In genomic region chr18:60549338-60549960, GRCh38 we compare ENCODE assay signal across 8 cellular contexts.
DNase-seq lines count a peak whose midpoint lies in the region; ATAC-seq and TF ChIP-seq lines count a peak whose summit lies in the region.

No MANE protein-coding gene starts in this region.

- no peak overlapping the region for H3K27ac Mint-ChIP-seq in activated T-cell treated with anti-CD3 and anti-CD28 coated beads, Interleukin-2, amount 50 U/mL, for 72 hours
- no peak overlapping the region for H3K27ac Mint-ChIP-seq in activated CD8-positive, alpha-beta T cell treated with anti-CD3 and anti-CD28 coated beads, Interleukin-2, amount 10 ng/mL, durations not matched to agents 7 days and 5 days

- H3K27me3 ChIP-seq in iPS DF 6.9 (ENCODE audit: control insufficient read depth, insufficient read depth, low read length) (no peaks in the 10 kb centered on the region), tibial artery (no peaks in the 10 kb centered on the region)

- ATAC-seq in activated T-cell treated with anti-CD3 and anti-CD28 coated beads, Interleukin-2, amount 50 U/mL, for 72 hours (replicated peaks in 1 of 2), result no peak
- ATAC-seq in activated T-cell treated with anti-CD3 and anti-CD28 coated beads, Interleukin-2, amount 50 U/mL, for 4 hours, result no peak
- ATAC-seq in HG03103 (IDR thresholded peaks at IDR 0.05; ENCODE audit: low read depth, unreplicated experiment) (peak; percentile 73), HG02981 (IDR thresholded peaks at IDR 0.05; ENCODE audit: unreplicated experiment) (no peak)
- ATAC-seq in activated CD8-positive, alpha-beta T cell treated with anti-CD3 and anti-CD28 coated beads, Interleukin-2, amount 10 ng/mL, durations not matched to agents 7 days and 5 days, result no peak

- DNase-seq in activated T-cell treated with anti-CD3 and anti-CD28 coated beads, Interleukin-2, amount 50 U/mL, for 72 hours, result peak; percentile 3 to 4
- DNase-seq in activated T-cell treated with anti-CD3 and anti-CD28 coated beads, Interleukin-2, amount 50 U/mL, for 4 hours, result no peak
- DNase-seq in NCI-H2196 treated with DMSO at 0.1 percent for 48 hours (lab: John Stamatoyannopoulos, UW; ENCODE audit: unreplicated experiment) (peak; percentile 60), iPS DF 6.9 (ENCODE audit: low read depth, low spot score) (peak; percentile 18), tibial artery (no peak)
- peak; percentile 24 for DNase-seq in activated CD8-positive, alpha-beta T cell treated with anti-CD3 and anti-CD28 coated beads, Interleukin-2, amount 10 ng/mL, durations not matched to agents 7 days and 5 days

- H3K9me3 ChIP-seq in iPS DF 6.9 (ENCODE audit: control insufficient read depth, insufficient read depth, low read length) (no peaks in the 10 kb centered on the region), tibial artery (peaks cover 0 to 6% (median 0%) of the 10 kb centered on the region in 3 donors)

- no peaks in the 10 kb centered on the region for H3K27me3 Mint-ChIP-seq in activated T-cell treated with anti-CD3 and anti-CD28 coated beads, Interleukin-2, amount 50 U/mL, for 72 hours (ENCODE audit: low read depth)
- H3K27me3 Mint-ChIP-seq in activated T-cell treated with anti-CD3 and anti-CD28 coated beads, Interleukin-2, amount 50 U/mL, for 4 hours (ENCODE audit: low read depth), result no peaks in the 10 kb centered on the region
- no peaks in the 10 kb centered on the region for H3K27me3 Mint-ChIP-seq in activated CD8-positive, alpha-beta T cell treated with anti-CD3 and anti-CD28 coated beads, Interleukin-2, amount 10 ng/mL, durations not matched to agents 7 days and 5 days (ENCODE audit: low read depth)

- H3K4me3 ChIP-seq in iPS DF 6.9 (ENCODE audit: low read length) (no peak overlapping the region), tibial artery (no peak overlapping the region)

- H3K27ac ChIP-seq in iPS DF 6.9 (ENCODE audit: low read length) (no peak overlapping the region), tibial artery (no peak overlapping the region)

- POLR2A ChIA-PET in activated CD8-positive, alpha-beta T cell treated with anti-CD3 and anti-CD28 coated beads, Interleukin-2, amount 10 ng/mL, durations not matched to agents 7 days and 5 days (lab: Charles Lee), result no interaction called here

- H3K36me3 ChIP-seq in iPS DF 6.9 (ENCODE audit: control insufficient read depth, insufficient read depth, low read length) (no peaks in the 10 kb centered on the region; the same call in 1 of the 2 replicates), tibial artery (no peaks in the 10 kb centered on the region)

- H3K4me1 ChIP-seq in iPS DF 6.9 (ENCODE audit: control insufficient read depth, insufficient read depth, low read length) (no peaks in the 10 kb centered on the region), tibial artery (no peaks in the 10 kb centered on the region)

- H3K4me3 Mint-ChIP-seq in activated T-cell treated with anti-CD3 and anti-CD28 coated beads, Interleukin-2, amount 50 U/mL, for 72 hours, result no peak overlapping the region
- H3K4me3 Mint-ChIP-seq in activated T-cell treated with anti-CD3 and anti-CD28 coated beads, Interleukin-2, amount 50 U/mL, for 4 hours, result no peak overlapping the region
- no peak overlapping the region for H3K4me3 Mint-ChIP-seq in activated CD8-positive, alpha-beta T cell treated with anti-CD3 and anti-CD28 coated beads, Interleukin-2, amount 10 ng/mL, durations not matched to agents 7 days and 5 days

- WGBS in iPS DF 6.9 (ENCODE audit: insufficient coverage, insufficient read length), result no CpG with 5 or more reads among the region's 2 CpGs

- intact Hi-C loops in tibial artery (cut with DNase I; ENCODE audit: low total_unique reads), result no loop called here

- CTCF ChIA-PET in activated CD8-positive, alpha-beta T cell treated with anti-CD3 and anti-CD28 coated beads, Interleukin-2, amount 10 ng/mL, durations not matched to agents 7 days and 5 days (lab: Charles Lee), result interaction anchor here (0.6 to 1.9 kb wide), 6 partner anchors 12 to 562 kb away, joined by 3 to 7 read pairs (median 3); no protein-coding TSS in a partner anchor

- peak; percentile 37 to 44 for TF ChIP-seq CTCF in tibial artery (IDR thresholded peaks at IDR 0.05)

- H3K4me1 Mint-ChIP-seq in activated T-cell treated with anti-CD3 and anti-CD28 coated beads, Interleukin-2, amount 50 U/mL, for 72 hours (ENCODE audit: low read depth), result no peaks in the 10 kb centered on the region
- H3K4me1 Mint-ChIP-seq in activated T-cell treated with anti-CD3 and anti-CD28 coated beads, Interleukin-2, amount 50 U/mL, for 4 hours (ENCODE audit: low read depth), result no peaks in the 10 kb centered on the region
- no peaks in the 10 kb centered on the region for H3K4me1 Mint-ChIP-seq in activated CD8-positive, alpha-beta T cell treated with anti-CD3 and anti-CD28 coated beads, Interleukin-2, amount 10 ng/mL, durations not matched to agents 7 days and 5 days (ENCODE audit: low read depth)

- no peaks in the 10 kb centered on the region for H3K9me3 Mint-ChIP-seq in activated T-cell treated with anti-CD3 and anti-CD28 coated beads, Interleukin-2, amount 50 U/mL, for 72 hours
- no peaks in the 10 kb centered on the region for H3K9me3 Mint-ChIP-seq in activated T-cell treated with anti-CD3 and anti-CD28 coated beads, Interleukin-2, amount 50 U/mL, for 4 hours
- no peaks in the 10 kb centered on the region for H3K9me3 Mint-ChIP-seq in activated CD8-positive, alpha-beta T cell treated with anti-CD3 and anti-CD28 coated beads, Interleukin-2, amount 10 ng/mL, durations not matched to agents 7 days and 5 days (ENCODE audit: insufficient read depth)

- no peaks in the 10 kb centered on the region for H3K36me3 Mint-ChIP-seq in activated T-cell treated with anti-CD3 and anti-CD28 coated beads, Interleukin-2, amount 50 U/mL, for 72 hours (ENCODE audit: insufficient read depth in 2 of 2)
- no peaks in the 10 kb centered on the region for H3K36me3 Mint-ChIP-seq in activated T-cell treated with anti-CD3 and anti-CD28 coated beads, Interleukin-2, amount 50 U/mL, for 4 hours (ENCODE audit: insufficient read depth)
- no peaks in the 10 kb centered on the region for H3K36me3 Mint-ChIP-seq in activated CD8-positive, alpha-beta T cell treated with anti-CD3 and anti-CD28 coated beads, Interleukin-2, amount 10 ng/mL, durations not matched to agents 7 days and 5 days (ENCODE audit: low read depth)

Comparison
In these comparisons a context has a peak if more than half of its experiments do, and no peak if none do; other contexts are left out.
1. DNase-seq: peak in activated T-cell treated with anti-CD3 and anti-CD28 coated beads, Interleukin-2, amount 50 U/mL, for 72 hours (2 of 2), NCI-H2196 treated with DMSO at 0.1 percent for 48 hours (single experiment), activated CD8-positive, alpha-beta T cell treated with anti-CD3 and anti-CD28 coated beads, Interleukin-2, amount 10 ng/mL, durations not matched to agents 7 days and 5 days (single experiment) and iPS DF 6.9 (single experiment); none in activated T-cell treated with anti-CD3 and anti-CD28 coated beads, Interleukin-2, amount 50 U/mL, for 4 hours (single experiment) and tibial artery (0 of 2).